In the genomic region with DNA sequence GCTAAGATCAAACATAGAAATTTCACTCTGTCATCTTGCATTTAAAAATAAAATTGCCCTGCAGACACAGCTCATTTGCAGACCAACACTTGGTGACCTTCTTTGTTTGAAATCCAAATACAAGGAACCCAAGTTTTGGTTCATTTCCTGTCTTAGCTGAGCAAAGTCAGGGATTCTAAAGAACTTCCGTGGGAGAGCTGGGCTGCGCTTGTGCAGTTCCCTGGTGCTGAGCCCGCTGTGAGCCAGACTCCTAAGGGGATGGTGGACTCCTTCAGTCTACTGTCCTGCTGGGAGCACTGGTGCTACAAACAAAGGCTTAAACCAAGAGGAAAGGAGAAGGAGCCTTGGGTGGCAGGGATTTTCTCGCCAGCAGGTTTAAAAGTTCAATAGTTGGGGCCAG, we compare ENCODE assay signal across 18 cellular contexts.
DNase-seq lines count a peak whose midpoint lies in the region; ATAC-seq, FAIRE-seq and TF ChIP-seq lines count a peak whose summit lies in the region.
"Had no signal": no experiment of that assay in that cellular context is flagged by ENCODE, and none has a peak within 500 bp of the region (broad histone marks: within the 10 kb centered on the region; RNA-seq: fewer than 3 reads in every experiment).

No MANE protein-coding gene starts in this region.

- CTCF ChIA-PET in Panc1 (lab: Charles Lee) (no interaction called here), endothelial cell of umbilical vein (lab: Charles Lee) (interaction anchor here (0.9 to 1.5 kb wide), 6 partner anchors 9 to 89 kb away, joined by 3 to 6 read pairs (median 3); partner anchors contain the start of gene MYOF)

- H4K20me1 ChIP-seq in endothelial cell of umbilical vein (replicated peaks; ENCODE audit: control insufficient read depth, extremely low read depth, insufficient read depth, low read length) = no peaks in the 10 kb centered on the region

- H3K79me2 ChIP-seq in endothelial cell of umbilical vein (ENCODE audit: control insufficient read depth, insufficient read depth, low read length) = peaks cover 50% of the 10 kb centered on the region

- dilution Hi-C loops in endothelial cell of umbilical vein (cut with MboI; ENCODE audit: extremely low pct_ligation_motif_present, low sequenced_read_pairs) = no loop called here

- peak overlapping the region; percentile 38 for H3K4me2 ChIP-seq in endothelial cell of umbilical vein (ENCODE audit: insufficient read depth, low read length)

- peaks cover 4% of the 10 kb centered on the region for H3K36me3 Mint-ChIP-seq in mesothelial cell of epicardium
- H3K36me3 Mint-ChIP-seq: stimulated activated effector memory CD8-positive, alpha-beta T cell treated with anti-CD3 and anti-CD28 coated beads, Interleukin-12 subunit alpha, Interleukin-12 subunit beta, amount 100 ng/mL, for 72 hours had no signal

- H2AFZ ChIP-seq in endothelial cell of umbilical vein (ENCODE audit: low read depth, low read length) = no peak overlapping the region

- H3K36me3 ChIP-seq in Panc1 (ENCODE audit: control insufficient read depth, insufficient read depth, low read length) (peaks cover 32% of the 10 kb centered on the region), endothelial cell of umbilical vein (ENCODE audit: control insufficient read depth in 2 of 2, extremely low read depth in 1 of 2, insufficient read depth in 2 of 2, low read length in 2 of 2) (peaks cover 7 to 28% of the 10 kb centered on the region in 2 experiments), thyroid gland (no peaks in the 10 kb centered on the region)

- H3K9me1 ChIP-seq in endothelial cell of umbilical vein (replicated peaks; ENCODE audit: control insufficient read depth, extremely low read depth, insufficient read depth, low read length) = no peaks in the 10 kb centered on the region

- ATAC-seq in Panc1 (no peak), HG02763 (IDR thresholded peaks at IDR 0.05; ENCODE audit: unreplicated experiment) (no peak), GM21367 (IDR thresholded peaks at IDR 0.05; ENCODE audit: unreplicated experiment) (no peak)
- ATAC-seq: activated T-cell treated with anti-CD3 and anti-CD28 coated beads, Interleukin-2, amount 50 U/mL, for 72 hours; stimulated activated effector memory CD8-positive, alpha-beta T cell treated with anti-CD3 and anti-CD28 coated beads, Interleukin-12 subunit alpha, Interleukin-12 subunit beta, amount 100 ng/mL, for 72 hours had no signal

- no peak overlapping the region for H3K4me3 ChIP-seq in Panc1 (ENCODE audit: low read depth in 2 of 2, low read length in 2 of 2)
- no peak overlapping the region for H3K4me3 ChIP-seq in endothelial cell of umbilical vein (replicated peaks in 1 of 3; ENCODE audit: insufficient read depth in 1 of 3, low read depth in 1 of 3, low read length in 3 of 3)
- H3K4me3 ChIP-seq in thyroid gland (replicated peaks in 1 of 3) = no peak overlapping the region

- DNase-seq in Panc1 (ENCODE audit: low read depth, low spot score) (no peak), endothelial cell of umbilical vein (ENCODE audit: low read depth, low spot score) (peak; percentile 82), mesothelial cell of epicardium (ENCODE audit: low spot score in 2 of 2, unreplicated experiment in 2 of 2) (no peak), thyroid gland (peak in 1 of 2 donors; percentile 27), occipital lobe (lab: John Stamatoyannopoulos, UW) (no peak)
- DNase-seq in activated CD4-positive, CD25-positive, alpha-beta regulatory T cell treated with anti-CD3 and anti-CD28 coated beads, Interleukin-2, amount 50 U/mL, for 72 hours = no peak
- DNase-seq: activated CD4-positive, alpha-beta T cell treated with anti-CD3 and anti-CD28 coated beads for 48 hours; activated T-cell treated with anti-CD3 and anti-CD28 coated beads, Interleukin-2, amount 50 U/mL, for 72 hours; CD4-positive, CD25-positive, alpha-beta regulatory T cell; NCI-H2029; NCI-H748 treated with DMSO at 0.1 percent for 48 hours; retina; RPMI8226; stimulated activated CD4-positive, alpha-beta T cell treated with anti-CD3 and anti-CD28 coated beads, Interleukin-4, amount 100 ng/mL, for 1 hour had no signal

- peak; percentile 96 for FAIRE-seq in endothelial cell of umbilical vein (lab: Jason Lieb, UNC)

- no peaks in the 10 kb centered on the region for H3K9me3 ChIP-seq in Panc1 (ENCODE audit: control insufficient read depth, insufficient read depth, low read depth, low read length)
- no peaks in the 10 kb centered on the region for H3K9me3 ChIP-seq in endothelial cell of umbilical vein (replicated peaks; ENCODE audit: control insufficient read depth, insufficient read depth, low read length)
- no peaks in the 10 kb centered on the region for H3K9me3 ChIP-seq in thyroid gland

- BruUV-seq in Panc1 (replicated peaks; lab: Mats Ljungman, UMichigan) (no TSS peak), endothelial cell of umbilical vein (replicated peaks; lab: Mats Ljungman, UMichigan) (no TSS peak)

- 46 to 69% methylated on average over 4 of the region's 4 CpGs for WGBS in thyroid gland, 2 donors

- intact Hi-C loops in Panc1 (cut with micrococcal nuclease; ENCODE audit: unreplicated experiment) (no loop called here), endothelial cell of umbilical vein (cut with micrococcal nuclease) (loop anchor here (1.0 kb wide), 1 partner anchor 14 kb away; no protein-coding TSS in a partner anchor), thyroid gland (cut with DNase I) (no loop called here)

- TF ChIP-seq POLR2A in endothelial cell of umbilical vein (IDR thresholded peaks at IDR 0.05; ENCODE audit: low read depth, low read length) (no peak), thyroid gland (IDR thresholded peaks at IDR 0.05) (no peak)

- peak overlapping the region; percentile 24 for H3K9ac ChIP-seq in endothelial cell of umbilical vein (replicated peaks; ENCODE audit: extremely low read depth, insufficient read depth, low read length)

- H3K27me3 Mint-ChIP-seq in mesothelial cell of epicardium (ENCODE audit: low read depth) = no peaks in the 10 kb centered on the region

- H3K4me1 ChIP-seq in Panc1 (ENCODE audit: control insufficient read depth, insufficient read depth, low read length) (peaks cover 4% of the 10 kb centered on the region; the same call in 1 of the 2 replicates), endothelial cell of umbilical vein (ENCODE audit: control insufficient read depth, extremely low read depth, insufficient read depth, low read length) (peaks cover 30% of the 10 kb centered on the region), thyroid gland (peaks cover 40 to 54% of the 10 kb centered on the region in 2 donors)

- no peak for TF ChIP-seq CTCF in Panc1 (IDR thresholded peaks at IDR 0.05)
- TF ChIP-seq CTCF in endothelial cell of umbilical vein (IDR thresholded peaks at IDR 0.05; ENCODE audit: extremely low read depth in 1 of 2, insufficient read depth in 1 of 2, low read depth in 1 of 2, low read length in 2 of 2) = no peak
- no peak for TF ChIP-seq CTCF in mesothelial cell of epicardium (IDR thresholded peaks at IDR 0.05; ENCODE audit: unreplicated experiment)
- TF ChIP-seq CTCF in thyroid gland (IDR thresholded peaks at IDR 0.05) = no peak

- no peaks in the 10 kb centered on the region for H3K27me3 ChIP-seq in Panc1 (ENCODE audit: control insufficient read depth, insufficient read depth, low read length)
- no peaks in the 10 kb centered on the region for H3K27me3 ChIP-seq in endothelial cell of umbilical vein (ENCODE audit: control insufficient read depth in 2 of 2, insufficient read depth in 2 of 2, low read length in 2 of 2)
- no peaks in the 10 kb centered on the region for H3K27me3 ChIP-seq in thyroid gland

- peak overlapping the region; percentile 88 for H3K27ac Mint-ChIP-seq in mesothelial cell of epicardium
- H3K27ac Mint-ChIP-seq: activated T-cell treated with anti-CD3 and anti-CD28 coated beads, Interleukin-2, amount 50 U/mL, for 72 hours; CD4-positive, CD25-positive, alpha-beta regulatory T cell; stimulated activated effector memory CD8-positive, alpha-beta T cell treated with anti-CD3 and anti-CD28 coated beads, Interleukin-12 subunit alpha, Interleukin-12 subunit beta, amount 100 ng/mL, for 72 hours; T-helper 2 cell treated with Interferon-gamma antibody and Interleukin-4, amounts not matched to agents 5 μg/mL and 100 μg/mL, for 36 hours had no signal

- peak overlapping the region; percentile 60 for H3K27ac ChIP-seq in Panc1 (ENCODE audit: low read length)
- peak overlapping the region; percentile 54 for H3K27ac ChIP-seq in endothelial cell of umbilical vein (ENCODE audit: insufficient read depth, low read depth, low read length)
- peak overlapping the region; percentile 76 to 96 (median 90) for H3K27ac ChIP-seq in thyroid gland

- H3K4me1 Mint-ChIP-seq in mesothelial cell of epicardium = peaks cover 35% of the 10 kb centered on the region
- H3K4me1 Mint-ChIP-seq: stimulated activated effector memory CD8-positive, alpha-beta T cell treated with anti-CD3 and anti-CD28 coated beads, Interleukin-12 subunit alpha, Interleukin-12 subunit beta, amount 100 ng/mL, for 72 hours had no signal

- POLR2A ChIA-PET in Panc1 (lab: Charles Lee) = no interaction called here
- POLR2A ChIA-PET in endothelial cell of umbilical vein (lab: Charles Lee) = interaction anchor here (1.0 kb wide), 1 partner anchor 16 kb away, joined by 5 read pairs; no protein-coding TSS in a partner anchor

- H3K4me3 Mint-ChIP-seq in mesothelial cell of epicardium = no peak overlapping the region
- H3K4me3 Mint-ChIP-seq: activated T-cell treated with anti-CD3 and anti-CD28 coated beads, Interleukin-2, amount 50 U/mL, for 72 hours; CD4-positive, CD25-positive, alpha-beta regulatory T cell; stimulated activated effector memory CD8-positive, alpha-beta T cell treated with anti-CD3 and anti-CD28 coated beads, Interleukin-12 subunit alpha, Interleukin-12 subunit beta, amount 100 ng/mL, for 72 hours; T-helper 2 cell treated with Interferon-gamma antibody and Interleukin-4, amounts not matched to agents 5 μg/mL and 100 μg/mL, for 36 hours had no signal

- no peaks in the 10 kb centered on the region for H3K9me3 Mint-ChIP-seq in mesothelial cell of epicardium
- H3K9me3 Mint-ChIP-seq: activated T-cell treated with anti-CD3 and anti-CD28 coated beads, Interleukin-2, amount 50 U/mL, for 72 hours; CD4-positive, CD25-positive, alpha-beta regulatory T cell; stimulated activated effector memory CD8-positive, alpha-beta T cell treated with anti-CD3 and anti-CD28 coated beads, Interleukin-12 subunit alpha, Interleukin-12 subunit beta, amount 100 ng/mL, for 72 hours; T-helper 2 cell treated with Interferon-gamma antibody and Interleukin-4, amounts not matched to agents 5 μg/mL and 100 μg/mL, for 36 hours had no signal

- in situ Hi-C loops in Panc1 (cut with HindIII; ENCODE audit: low pct_unique_long_range_greater_than_20kb, low sequenced_read_pairs) = no loop called here

TF ChIP-seq in endothelial cell of umbilical vein, 7 proteins besides CTCF, POLR2A, EP300 and RAD21:
- no peak for TF ChIP-seq POLR2AphosphoS5 (IDR thresholded peaks at IDR 0.05; ENCODE audit: insufficient read depth, low read depth, low read length)
TF ChIP-seq in endothelial cell of umbilical vein: peak in this region for 0.
